In the genomic region with DNA sequence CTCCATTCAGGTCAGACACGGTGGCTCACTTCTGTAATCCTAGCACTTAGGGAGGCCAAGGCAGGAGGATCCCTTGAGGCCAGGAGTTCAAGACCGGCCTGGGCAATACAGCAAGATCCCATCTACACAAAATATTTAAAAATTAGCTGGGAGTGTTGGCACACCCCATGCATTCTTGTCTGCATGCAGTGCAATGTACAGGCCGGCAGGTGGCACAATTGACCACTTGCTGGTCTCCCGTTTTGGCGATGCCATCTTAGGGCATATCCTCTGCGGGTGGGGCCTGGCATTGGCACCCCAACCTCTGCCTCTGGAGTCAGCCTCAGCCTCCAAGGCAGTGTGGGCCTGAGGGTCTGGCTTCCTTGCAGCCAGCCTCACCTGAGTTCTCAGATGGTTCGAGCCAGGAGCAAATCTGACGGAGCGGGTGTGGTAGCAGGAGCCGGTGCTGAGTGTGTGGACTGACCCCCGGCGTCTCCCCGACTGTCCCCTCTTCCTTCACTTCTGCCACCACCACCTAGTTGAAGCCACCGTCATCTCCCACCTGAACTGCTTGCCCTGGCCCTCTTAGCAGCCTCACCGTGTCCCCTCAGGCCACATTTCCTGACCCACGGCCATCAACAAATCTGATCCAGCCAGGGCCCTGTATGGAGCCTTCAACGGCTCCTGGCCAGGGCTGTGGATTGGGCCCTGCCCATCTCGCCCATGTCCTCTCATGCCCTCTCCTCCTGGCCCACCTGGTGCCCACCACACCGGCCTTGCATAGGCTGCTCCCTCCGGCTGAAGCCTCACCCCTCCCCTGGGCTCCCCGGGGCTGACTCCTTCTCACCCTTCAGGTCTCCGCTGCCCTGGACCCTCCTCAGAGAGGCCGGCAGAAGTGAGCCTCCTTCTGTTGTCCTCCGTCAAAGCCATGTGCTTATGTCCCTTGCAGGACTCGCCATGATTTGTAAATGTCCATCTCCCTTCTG, we compare ENCODE assay signal across 8 cellular contexts. TPM values are rescaled to one million over a fixed set of nuclear protein-coding genes. Genes with fewer than 3 reads are reported as not detected.
DNase-seq lines count a peak whose midpoint lies in the region; ATAC-seq and TF ChIP-seq lines count a peak whose summit lies in the region.

No MANE protein-coding gene starts in this region.

- no peaks in the 10 kb centered on the region for H3K79me2 ChIP-seq in OCI-LY7 (ENCODE audit: insufficient read depth, low read depth, low read length)

- no TSS peak for BruUV-seq in OCI-LY7 (replicated peaks; lab: Mats Ljungman, UMichigan)

- no peak overlapping the region for H2AFZ ChIP-seq in OCI-LY7 (ENCODE audit: low read length)

- no peak for ATAC-seq in HG03520 (IDR thresholded peaks at IDR 0.05; ENCODE audit: unreplicated experiment)

- no peak overlapping the region for H3K27ac ChIP-seq in HEK293 (ENCODE audit: extremely low read depth, low read depth, low read length)
- H3K27ac ChIP-seq in OCI-LY7 (ENCODE audit: low read depth, low read length, poor library complexity, severe bottlenecking): no peak overlapping the region
- H3K27ac ChIP-seq in thyroid gland: no peak overlapping the region

- CTCF ChIA-PET in HEK293 (lab: Yijun Ruan, JAX) (interaction anchor here (0.5 to 2.9 kb wide), 35 partner anchors 8 to 764 kb away, joined by 3 to 34 read pairs (median 4); partner anchors contain the start of gene ACTL10), OCI-LY7 (lab: Charles Lee; ENCODE audit: unreplicated experiment) (interaction anchor here (0.6 kb wide), 1 partner anchor 193 kb away, joined by 3 read pairs; no protein-coding TSS in a partner anchor)

- no peak for TF ChIP-seq POLR2A in thyroid gland (IDR thresholded peaks at IDR 0.05)

- DNase-seq in C1 segment of cervical spinal cord (lab: John Stamatoyannopoulos, UW) (peak in 12 of 14 donors; percentile 2 to 56 (median 26)), OCI-LY7 (ENCODE audit: low spot score) (peak; percentile 61), fibroblast of mammary gland (ENCODE audit: low read depth) (peak; percentile 51), occipital lobe (lab: John Stamatoyannopoulos, UW) (peak; percentile 7), thyroid gland (peak; percentile 47 to 66)
- DNase-seq in activated T-cell treated with anti-CD3 and anti-CD28 coated beads, Interleukin-2, amount 50 U/mL, for 1 hour: peak; percentile 76

- POLR2A ChIA-PET in HEK293 (lab: Yijun Ruan, JAX): no interaction called here
- POLR2A ChIA-PET in OCI-LY7 (lab: Charles Lee): interaction anchor here (0.6 kb wide), 1 partner anchor 19 kb away, joined by 3 read pairs; no protein-coding TSS in a partner anchor

- intact Hi-C loops in OCI-LY7 (cut with micrococcal nuclease; ENCODE audit: unreplicated experiment) (loop anchor here (1.0 to 5.0 kb wide), 3 partner anchors 103 to 390 kb away; no protein-coding TSS in a partner anchor), thyroid gland (cut with DNase I) (loop anchor here (5.0 kb wide), 1 partner anchor 310 kb away; no protein-coding TSS in a partner anchor)

- H3K4me3 ChIP-seq in HEK293 (ENCODE audit: low read depth, low read length) (no peak overlapping the region), OCI-LY7 (ENCODE audit: low read depth, low read length, poor library complexity, severe bottlenecking) (no peak overlapping the region), fibroblast of mammary gland (ENCODE audit: control insufficient read depth, low read depth, low read length) (no peak overlapping the region), thyroid gland (replicated peaks in 1 of 3) (no peak overlapping the region)

- H3K9me2 ChIP-seq in OCI-LY7 (ENCODE audit: insufficient read depth, low read length): no peaks in the 10 kb centered on the region

- no peak overlapping the region for H3K4me2 ChIP-seq in OCI-LY7 (ENCODE audit: low read length)

- H3K27me3 ChIP-seq in thyroid gland: no peaks in the 10 kb centered on the region

- peak; percentile 77 for TF ChIP-seq CTCF in HEK293 (tag by site-specific recombination; IDR thresholded peaks at IDR 0.05)
- TF ChIP-seq CTCF in OCI-LY7 (conservative IDR thresholded peaks at IDR 0.05; ENCODE audit: low read length): peak; percentile 92
- peak; percentile 90 for TF ChIP-seq CTCF in fibroblast of mammary gland (conservative IDR thresholded peaks at IDR 0.05; ENCODE audit: control insufficient read depth, insufficient read depth, low read depth, low read length)
- TF ChIP-seq CTCF in thyroid gland (IDR thresholded peaks at IDR 0.05): peak; percentile 72 to 93 (median 84)

- H3K36me3 ChIP-seq in HEK293 (ENCODE audit: control insufficient read depth in 2 of 2, insufficient read depth in 1 of 2, low read length in 2 of 2) (no peaks in the 10 kb centered on the region), OCI-LY7 (ENCODE audit: insufficient read depth, low read length) (no peaks in the 10 kb centered on the region), thyroid gland (no peaks in the 10 kb centered on the region)

- H3K9me3 ChIP-seq in HEK293 (ENCODE audit: control insufficient read depth, insufficient read depth, low read depth, low read length): no peaks in the 10 kb centered on the region
- no peaks in the 10 kb centered on the region for H3K9me3 ChIP-seq in OCI-LY7 (ENCODE audit: low read length)
- H3K9me3 ChIP-seq in thyroid gland: no peaks in the 10 kb centered on the region

- H4K20me1 ChIP-seq in OCI-LY7 (ENCODE audit: insufficient read depth, low read length): no peaks in the 10 kb centered on the region

- H3K4me1 ChIP-seq in HEK293 (ENCODE audit: control insufficient read depth, insufficient read depth, low read length) (no peaks in the 10 kb centered on the region), OCI-LY7 (ENCODE audit: insufficient read depth, low read length, poor library complexity, severe bottlenecking) (no peaks in the 10 kb centered on the region), thyroid gland (no peaks in the 10 kb centered on the region)

- 69 to 77% methylated on average over 16 to 25 of the region's 25 CpGs for WGBS in thyroid gland, 2 donors

TF ChIP-seq in HEK293, 187 proteins besides CTCF, POLR2A, EP300 and RAD21 (continues in another document):
- TF ChIP-seq, protein P1, sequence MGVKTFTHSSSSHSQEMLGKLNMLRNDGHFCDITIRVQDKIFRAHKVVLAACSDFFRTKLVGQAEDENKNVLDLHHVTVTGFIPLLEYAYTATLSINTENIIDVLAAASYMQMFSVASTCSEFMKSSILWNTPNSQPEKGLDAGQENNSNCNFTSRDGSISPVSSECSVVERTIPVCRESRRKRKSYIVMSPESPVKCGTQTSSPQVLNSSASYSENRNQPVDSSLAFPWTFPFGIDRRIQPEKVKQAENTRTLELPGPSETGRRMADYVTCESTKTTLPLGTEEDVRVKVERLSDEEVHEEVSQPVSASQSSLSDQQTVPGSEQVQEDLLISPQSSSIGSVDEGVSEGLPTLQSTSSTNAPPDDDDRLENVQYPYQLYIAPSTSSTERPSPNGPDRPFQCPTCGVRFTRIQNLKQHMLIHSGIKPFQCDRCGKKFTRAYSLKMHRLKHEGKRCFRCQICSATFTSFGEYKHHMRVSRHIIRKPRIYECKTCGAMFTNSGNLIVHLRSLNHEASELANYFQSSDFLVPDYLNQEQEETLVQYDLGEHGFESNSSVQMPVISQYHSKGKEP (tag by site-specific recombination; IDR thresholded peaks at IDR 0.05): no peak
- TF ChIP-seq YY1 (tag by site-specific recombination; IDR thresholded peaks at IDR 0.05) (peak; percentile 52; the same call in 1 of the 2 replicates), GLIS2 (tag by site-specific recombination; IDR thresholded peaks at IDR 0.05) (peak; percentile 47; the same call in 1 of the 2 replicates)
- TF ChIP-seq, protein P2, sequence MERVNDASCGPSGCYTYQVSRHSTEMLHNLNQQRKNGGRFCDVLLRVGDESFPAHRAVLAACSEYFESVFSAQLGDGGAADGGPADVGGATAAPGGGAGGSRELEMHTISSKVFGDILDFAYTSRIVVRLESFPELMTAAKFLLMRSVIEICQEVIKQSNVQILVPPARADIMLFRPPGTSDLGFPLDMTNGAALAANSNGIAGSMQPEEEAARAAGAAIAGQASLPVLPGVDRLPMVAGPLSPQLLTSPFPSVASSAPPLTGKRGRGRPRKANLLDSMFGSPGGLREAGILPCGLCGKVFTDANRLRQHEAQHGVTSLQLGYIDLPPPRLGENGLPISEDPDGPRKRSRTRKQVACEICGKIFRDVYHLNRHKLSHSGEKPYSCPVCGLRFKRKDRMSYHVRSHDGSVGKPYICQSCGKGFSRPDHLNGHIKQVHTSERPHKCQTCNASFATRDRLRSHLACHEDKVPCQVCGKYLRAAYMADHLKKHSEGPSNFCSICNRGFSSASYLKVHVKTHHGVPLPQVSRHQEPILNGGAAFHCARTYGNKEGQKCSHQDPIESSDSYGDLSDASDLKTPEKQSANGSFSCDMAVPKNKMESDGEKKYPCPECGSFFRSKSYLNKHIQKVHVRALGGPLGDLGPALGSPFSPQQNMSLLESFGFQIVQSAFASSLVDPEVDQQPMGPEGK (tag by site-specific recombination; IDR thresholded peaks at IDR 0.05): no peak
- TF ChIP-seq, protein P3, sequence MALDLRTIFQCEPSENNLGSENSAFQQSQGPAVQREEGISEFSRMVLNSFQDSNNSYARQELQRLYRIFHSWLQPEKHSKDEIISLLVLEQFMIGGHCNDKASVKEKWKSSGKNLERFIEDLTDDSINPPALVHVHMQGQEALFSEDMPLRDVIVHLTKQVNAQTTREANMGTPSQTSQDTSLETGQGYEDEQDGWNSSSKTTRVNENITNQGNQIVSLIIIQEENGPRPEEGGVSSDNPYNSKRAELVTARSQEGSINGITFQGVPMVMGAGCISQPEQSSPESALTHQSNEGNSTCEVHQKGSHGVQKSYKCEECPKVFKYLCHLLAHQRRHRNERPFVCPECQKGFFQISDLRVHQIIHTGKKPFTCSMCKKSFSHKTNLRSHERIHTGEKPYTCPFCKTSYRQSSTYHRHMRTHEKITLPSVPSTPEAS (tag by site-specific recombination; IDR thresholded peaks at IDR 0.05): no peak
- TF ChIP-seq, protein P4, sequence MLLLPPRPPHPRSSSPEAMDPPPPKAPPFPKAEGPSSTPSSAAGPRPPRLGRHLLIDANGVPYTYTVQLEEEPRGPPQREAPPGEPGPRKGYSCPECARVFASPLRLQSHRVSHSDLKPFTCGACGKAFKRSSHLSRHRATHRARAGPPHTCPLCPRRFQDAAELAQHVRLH (tag by site-specific recombination; IDR thresholded peaks at IDR 0.05): no peak

RNA-seq across cellular contexts. Expression of gene EFCAB8, which starts 44.0 kb away (rescaled TPM):
- 0.57 TPM in 1 of 2 replicates, not detected in the other for total RNA-seq in OCI-LY7 (2014; rRNA removed; shearing (Covaris generic))
- total RNA-seq in OCI-LY7 (2022) (not detected in 2 replicates), occipital lobe (not detected), thyroid gland (1 to 10 TPM in 1 of 4 donors, under 1 TPM in 1, not detected in 2; 0.27 to 2.3 TPM)

Comparison
In these comparisons a context has a peak if more than half of its experiments do, and no peak if none do; other contexts are left out.
1. DNase-seq: peak in every context shown above with its lines; median percentile 76 in activated T-cell treated with anti-CD3 and anti-CD28 coated beads, Interleukin-2, amount 50 U/mL, for 1 hour; 61 in OCI-LY7; 56 in thyroid gland; 51 in fibroblast of mammary gland; 26 in C1 segment of cervical spinal cord; 7 in occipital lobe.